Comparison of ENCODE assay signal across 8 cellular contexts in the genomic region with DNA sequence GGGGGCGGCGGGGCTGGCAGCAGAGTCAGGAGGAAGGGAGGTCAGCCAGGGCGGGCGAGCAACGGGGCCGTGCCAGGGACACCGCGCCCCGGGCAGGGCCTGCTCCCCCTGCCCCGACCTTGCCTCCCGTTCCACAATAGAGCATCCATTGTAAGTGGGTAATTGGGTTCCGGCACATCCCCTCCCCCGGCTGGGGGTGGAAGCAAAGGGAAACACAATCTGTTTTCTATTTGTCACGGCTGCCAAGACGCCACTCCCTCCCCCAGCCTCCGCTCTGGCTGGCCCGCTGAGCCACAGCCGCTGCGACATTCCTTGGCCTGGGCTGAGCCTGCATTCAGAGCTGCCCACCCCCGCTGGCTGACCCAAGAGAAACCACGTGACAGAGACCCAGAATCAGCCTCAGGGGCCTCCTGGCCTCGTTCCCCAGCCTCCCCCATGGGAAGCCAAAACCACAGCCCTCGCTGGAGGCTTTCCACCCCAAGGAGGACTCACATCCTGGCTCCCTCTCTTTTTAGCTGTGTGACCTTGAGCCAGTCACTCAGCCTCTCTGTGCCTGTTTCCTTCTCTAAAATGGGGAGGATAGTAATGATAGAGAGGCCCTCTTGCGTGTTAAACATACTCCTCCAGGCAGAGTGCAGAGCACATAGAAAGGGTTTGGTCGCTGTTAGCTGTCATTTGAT.
DNase-seq lines count a peak whose midpoint lies in the region; ATAC-seq and TF ChIP-seq lines count a peak whose summit lies in the region.

No MANE protein-coding gene starts in this region.

- intact Hi-C loops in Right ventricle myocardium inferior (cut with DNase I) = loop anchor here (5.0 kb wide), 2 partner anchors 179 to 229 kb away; partner anchors contain the start of gene NCOR2

- H3K27me3 ChIP-seq in adipocyte (replicated peaks; ENCODE audit: control insufficient read depth, insufficient read depth, low read length) = no peaks in the 10 kb centered on the region

- H3K4me1 ChIP-seq in adipocyte (ENCODE audit: control insufficient read depth, insufficient read depth, low read length) = peaks cover 28% of the 10 kb centered on the region

- ATAC-seq in Right ventricle myocardium inferior (peak; percentile 96), omental fat pad (ENCODE audit: low FRiP score) (peak; percentile 84), HG03469 (IDR thresholded peaks at IDR 0.05; ENCODE audit: unreplicated experiment) (no peak)

- no peaks in the 10 kb centered on the region for H3K36me3 ChIP-seq in adipocyte (ENCODE audit: control insufficient read depth, insufficient read depth, low read length, severe bottlenecking)

- no peak for TF ChIP-seq CTCF in AG09319 (IDR thresholded peaks at IDR 0.05; ENCODE audit: low read depth, low read length)
- TF ChIP-seq CTCF in omental fat pad (IDR thresholded peaks at IDR 0.05) = no peak

- H3K4me3 ChIP-seq in adipocyte (ENCODE audit: low read length) = peak overlapping the region; percentile 25

- peak overlapping the region; percentile 50 for H3K9ac ChIP-seq in adipocyte (ENCODE audit: low read length)

- H3K9me3 ChIP-seq in adipocyte (ENCODE audit: control insufficient read depth, low read length) = no peaks in the 10 kb centered on the region

- peak; percentile 87 for DNase-seq in AG09319 (ENCODE audit: extremely low read depth, low read depth)
- peak; percentile 96 for DNase-seq in H4 (ENCODE audit: low spot score)
- DNase-seq in NCI-H446 treated with DMSO at 0.1 percent for 48 hours (lab: John Stamatoyannopoulos, UW) = peak; percentile 91
- DNase-seq in adipocyte (ENCODE audit: low read depth) = peak; percentile 97
- peak; percentile 96 for DNase-seq in Right ventricle myocardium inferior (ENCODE audit: missing footprints)
- peak; percentile 69 for DNase-seq in omental fat pad (ENCODE audit: low spot score)
- no peak for DNase-seq in T-helper 9 cell
